Comparison of ENCODE assay signal across 13 cellular contexts in genomic region chr10:80185522-80186299, GRCh38. TPM values are rescaled to one million over a fixed set of nuclear protein-coding genes. Genes with fewer than 3 reads are reported as not detected.
DNase-seq lines count a peak whose midpoint lies in the region; ATAC-seq and TF ChIP-seq lines count a peak whose summit lies in the region.
"Had no signal": no experiment of that assay in that cellular context is flagged by ENCODE, and none has a peak within 500 bp of the region (broad histone marks: within the 10 kb centered on the region; RNA-seq: fewer than 3 reads in every experiment).

No MANE protein-coding gene starts in this region.

- no peak overlapping the region for H2BK120ac ChIP-seq in IMR-90 (ENCODE audit: low read depth, low read length)

- no peak for TF ChIP-seq CTCF in IMR-90 (conservative IDR thresholded peaks at IDR 0.05; ENCODE audit: low read depth, low read length)
- TF ChIP-seq CTCF in ascending aorta (IDR thresholded peaks at IDR 0.05) = no peak

- H3K79me1 ChIP-seq in IMR-90 (ENCODE audit: low read depth in 1 of 2, low read length in 2 of 2) = peaks cover 33 to 91% of the 10 kb centered on the region in 2 experiments

- no peak for TF ChIP-seq RAD21 in IMR-90 (IDR thresholded peaks at IDR 0.05; ENCODE audit: low read length)

- H3K36me3 ChIP-seq in BLaER1 = peaks cover 30% of the 10 kb centered on the region
- H3K36me3 ChIP-seq in IMR-90 (ENCODE audit: control insufficient read depth, insufficient read depth, low read length) = no peaks in the 10 kb centered on the region
- no peaks in the 10 kb centered on the region for H3K36me3 ChIP-seq in ascending aorta
- H3K36me3 ChIP-seq in naive thymus-derived CD4-positive, alpha-beta T cell (ENCODE audit: control insufficient read depth in 2 of 3, insufficient read depth in 3 of 3, low read length in 3 of 3) = no peaks in the 10 kb centered on the region

- H3K27ac Mint-ChIP-seq in naive thymus-derived CD4-positive, alpha-beta T cell = peak overlapping the region; percentile 65 to 98 (median 92)

- DNase-seq in IMR-90 (no peak), ascending aorta (ENCODE audit: low spot score in 2 of 2) (no peak), NCI-H82 treated with DMSO at 0.1 percent for 48 hours (lab: John Stamatoyannopoulos, UW; ENCODE audit: unreplicated experiment) (no peak)
- DNase-seq in naive thymus-derived CD4-positive, alpha-beta T cell = no peak
- DNase-seq: activated effector memory CD4-positive, alpha-beta T cell treated with Interleukin-2 at 50 U/mL for 16 hours; cortex of kidney; foreskin keratinocyte; MG63; nucleus accumbens had no signal

- peaks cover 72 to 94% (median 93%) of the 10 kb centered on the region in 7 donors for H3K4me1 Mint-ChIP-seq in naive thymus-derived CD4-positive, alpha-beta T cell

- peaks cover 55% of the 10 kb centered on the region for H3K9me1 ChIP-seq in IMR-90 (ENCODE audit: insufficient read depth, low read length)

- WGBS in IMR-90 (ENCODE audit: extremely low coverage in 2 of 2, insufficient read length in 1 of 2), 2 experiments = no CpG with 5 or more reads among the region's 5 CpGs

- POLR2A ChIA-PET in IMR-90 (lab: Charles Lee; ENCODE audit: unreplicated experiment) = no interaction called here
- POLR2A ChIA-PET in naive thymus-derived CD4-positive, alpha-beta T cell (lab: Charles Lee) = interaction anchor here (0.6 to 6.9 kb wide), 3 partner anchors 9 to 23 kb away, joined by 3 to 223 read pairs (median 23); partner anchors contain the start of gene ANXA11

- no peak overlapping the region for H3K4me3 ChIP-seq in BLaER1
- H3K4me3 ChIP-seq in IMR-90 (ENCODE audit: insufficient read depth, low read depth, low read length) = no peak overlapping the region
- H3K4me3 ChIP-seq in ascending aorta = no peak overlapping the region
- H3K4me3 ChIP-seq in naive thymus-derived CD4-positive, alpha-beta T cell (ENCODE audit: low read length) = no peak overlapping the region
- H3K4me3 ChIP-seq: MG63 had no signal

- CTCF ChIA-PET in IMR-90 (lab: Yijun Ruan, JAX) = no interaction called here
- CTCF ChIA-PET in naive thymus-derived CD4-positive, alpha-beta T cell (lab: Charles Lee) = interaction anchor here (1.0 to 1.7 kb wide), 3 partner anchors 35 to 41 kb away, joined by 3 to 11 read pairs (median 3); no protein-coding TSS in a partner anchor

- 0 out of 2 replicates have a peak overlapping the region, but pooled peaks have one; percentile 48 for H3K14ac ChIP-seq in IMR-90 (replicated peaks; ENCODE audit: low read depth, low read length)

- H2BK5ac ChIP-seq in IMR-90 (ENCODE audit: low read depth, low read length, poor library complexity, severe bottlenecking) = no peak overlapping the region

- no peak overlapping the region for H2BK20ac ChIP-seq in IMR-90 (ENCODE audit: low read depth, low read length)

- no peak overlapping the region for H3K18ac ChIP-seq in IMR-90 (ENCODE audit: low read depth, low read length)

- H3K23ac ChIP-seq in IMR-90 (ENCODE audit: low read depth, low read length) = no peak overlapping the region

- H3K9me3 Mint-ChIP-seq in naive thymus-derived CD4-positive, alpha-beta T cell = peaks cover 0 to 4% (median 0%) of the 10 kb centered on the region in 11 donors

- no peak overlapping the region for H2AK5ac ChIP-seq in IMR-90 (ENCODE audit: low read depth, low read length)

- H3K4me2 ChIP-seq in BLaER1 (peak overlapping the region; percentile 88), IMR-90 (ENCODE audit: low read depth, low read length) (no peak overlapping the region)

- H3K27ac ChIP-seq in BLaER1 (peak overlapping the region; percentile 64; the same call in 1 of the 2 replicates), IMR-90 (ENCODE audit: insufficient read depth, low read length) (no peak overlapping the region), ascending aorta (peak overlapping the region; percentile 39 to 57)
- H3K27ac ChIP-seq in naive thymus-derived CD4-positive, alpha-beta T cell (ENCODE audit: low read depth, low read length) = peak overlapping the region; percentile 84
- H3K27ac ChIP-seq: foreskin keratinocyte had no signal

- in situ Hi-C loops in IMR-90 (cut with MboI; ENCODE audit: low sequenced_read_pairs) = no loop called here

- no peak overlapping the region for H2AK9ac ChIP-seq in IMR-90 (replicated peaks; ENCODE audit: low read depth, low read length, poor library complexity)

- no peak overlapping the region for H2BK15ac ChIP-seq in IMR-90 (ENCODE audit: low read depth, low read length)

- dilution Hi-C loops in IMR-90 (cut with HindIII; ENCODE audit: low sequenced_read_pairs, unreplicated experiment) = no loop called here

- H2AFZ ChIP-seq in IMR-90 (replicated peaks; ENCODE audit: low read length, poor library complexity) = no peak overlapping the region

- no peaks in the 10 kb centered on the region for H3K27me3 Mint-ChIP-seq in naive thymus-derived CD4-positive, alpha-beta T cell

- peaks cover 0 to 15% (median 6%) of the 10 kb centered on the region in 5 donors for H3K36me3 Mint-ChIP-seq in naive thymus-derived CD4-positive, alpha-beta T cell

- H3K9ac ChIP-seq in BLaER1 = no peak overlapping the region
- H3K9ac ChIP-seq in IMR-90 (ENCODE audit: low read depth, low read length) = no peak overlapping the region

- no peak overlapping the region for H4K8ac ChIP-seq in IMR-90 (ENCODE audit: low read depth in 2 of 2, low read length in 2 of 2)

- H3K27me3 ChIP-seq in BLaER1 (no peaks in the 10 kb centered on the region), IMR-90 (ENCODE audit: control insufficient read depth, insufficient read depth, low read length) (no peaks in the 10 kb centered on the region), ascending aorta (no peaks in the 10 kb centered on the region)
- H3K27me3 ChIP-seq in naive thymus-derived CD4-positive, alpha-beta T cell (ENCODE audit: control insufficient read depth in 2 of 2, insufficient read depth in 2 of 2, low read length in 2 of 2) = no peaks in the 10 kb centered on the region
- H3K27me3 ChIP-seq: foreskin keratinocyte, MG63 had no signal

- H3K4me1 ChIP-seq in BLaER1 (peaks cover 67% of the 10 kb centered on the region), IMR-90 (ENCODE audit: control insufficient read depth, insufficient read depth, low read length) (peaks cover 20% of the 10 kb centered on the region), ascending aorta (peaks cover 19 to 46% of the 10 kb centered on the region in 2 donors)
- peaks cover 48 to 64% of the 10 kb centered on the region in 2 donors for H3K4me1 ChIP-seq in naive thymus-derived CD4-positive, alpha-beta T cell (ENCODE audit: control insufficient read depth in 2 of 2, insufficient read depth in 2 of 2, low read length in 2 of 2)
- H3K4me1 ChIP-seq: foreskin keratinocyte had no signal

- H4K20me1 ChIP-seq in BLaER1 (peaks cover 70% of the 10 kb centered on the region), IMR-90 (ENCODE audit: insufficient read depth, low read length) (peaks cover 89% of the 10 kb centered on the region)

- H3K4ac ChIP-seq in IMR-90 (ENCODE audit: low read depth, low read length) = no peak overlapping the region

- H4K5ac ChIP-seq in IMR-90 (ENCODE audit: low read depth, low read length) = no peak overlapping the region

- no peak overlapping the region for H4K91ac ChIP-seq in IMR-90 (ENCODE audit: insufficient read depth, low read depth, low read length)

- H3K4me3 Mint-ChIP-seq in naive thymus-derived CD4-positive, alpha-beta T cell = peak overlapping the region in 9 of 10 donors; percentile 38 to 95 (median 85)

- ATAC-seq in IMR-90 (ENCODE audit: low read depth) (no peak), GM18505 (IDR thresholded peaks at IDR 0.05; ENCODE audit: unreplicated experiment) (no peak), HG03432 (IDR thresholded peaks at IDR 0.05; ENCODE audit: unreplicated experiment) (no peak), GM18868 (IDR thresholded peaks at IDR 0.05; ENCODE audit: unreplicated experiment) (no peak)
- no peak for ATAC-seq in naive thymus-derived CD4-positive, alpha-beta T cell

- H3K9me3 ChIP-seq in BLaER1 (no peaks in the 10 kb centered on the region), IMR-90 (ENCODE audit: control insufficient read depth, insufficient read depth, low read length) (no peaks in the 10 kb centered on the region), ascending aorta (no peaks in the 10 kb centered on the region)
- no peaks in the 10 kb centered on the region for H3K9me3 ChIP-seq in naive thymus-derived CD4-positive, alpha-beta T cell (ENCODE audit: control insufficient read depth in 2 of 3, low read length in 3 of 3)
- H3K9me3 ChIP-seq: MG63 had no signal

- H3K56ac ChIP-seq in IMR-90 (ENCODE audit: extremely low read depth, insufficient read depth, low read length) = no peak overlapping the region

- BruUV-seq in IMR-90 (replicated peaks; lab: Mats Ljungman, UMichigan) = no TSS peak

- no peak for TF ChIP-seq POLR2A in IMR-90 (IDR thresholded peaks at IDR 0.05; ENCODE audit: low read depth, low read length)
- no peak for TF ChIP-seq POLR2A in GM18505 (IDR thresholded peaks at IDR 0.05; ENCODE audit: borderline replicate concordance, extremely low read depth, insufficient read depth, insufficient read length)

- intact Hi-C loops in IMR-90 (cut with micrococcal nuclease) = no loop called here
- intact Hi-C loops in ascending aorta (cut with DNase I) = no loop called here
- intact Hi-C loops in naive thymus-derived CD4-positive, alpha-beta T cell (cut with micrococcal nuclease) = loop anchor here (5.0 to 10.0 kb wide), 4 partner anchors 37 to 1883 kb away; partner anchors contain the start of gene ZMIZ1 (in 1 of the 2)

TF ChIP-seq in IMR-90, 13 proteins besides CTCF, POLR2A, EP300 and RAD21 (continues in another document):
- TF ChIP-seq FOS (IDR thresholded peaks at IDR 0.05; ENCODE audit: low read depth, low read length) = no peak
- no peak for TF ChIP-seq RFX5 (IDR thresholded peaks at IDR 0.05; ENCODE audit: low read depth, low read length)
- 0 out of 2 replicates have a peak, but pooled peaks have one; percentile 21 for TF ChIP-seq CEBPB (IDR thresholded peaks at IDR 0.05; ENCODE audit: low read depth, low read length)
- no peak for TF ChIP-seq MAFK (IDR thresholded peaks at IDR 0.05; ENCODE audit: low read depth, low read length)
- no peak for TF ChIP-seq MXI1 (IDR thresholded peaks at IDR 0.05; ENCODE audit: borderline replicate concordance, low read depth, low read length)
- no peak for TF ChIP-seq SMC3 (IDR thresholded peaks at IDR 0.05; ENCODE audit: low read depth, low read length)

RNA-seq across cellular contexts. Expression of gene ANXA11, which starts 19.6 kb away (rescaled TPM):
- total RNA-seq in IMR-90 (2012; rRNA removed) (39.4 and 40.8 TPM in 2 replicates), ascending aorta (237 TPM)
- polyA plus RNA-seq in IMR-90 (2012; rRNA removed) = 109 and 114 TPM in 2 replicates
- polyA plus RNA-seq in IMR-90 (2012; cell fraction: cytosol; rRNA removed) = 104 and 105 TPM in 2 replicates
- 86.2 and 114 TPM in 2 replicates for polyA plus RNA-seq in IMR-90 (2012; cell fraction: nucleus; rRNA removed; ENCODE audit: low replicate concordance)
- total RNA-seq in naive thymus-derived CD4-positive, alpha-beta T cell = 100 to 1,000 TPM; 189 to 247 (median 231) TPM
- 100 to 1,000 TPM; 212 to 278 TPM for polyA plus RNA-seq in naive thymus-derived CD4-positive, alpha-beta T cell

RNA-seq across cellular contexts. Expression of gene PLAC9, which starts 53.2 kb away (rescaled TPM):
- total RNA-seq in IMR-90 (2012; rRNA removed) (1.6 and 1.9 TPM in 2 replicates), ascending aorta (221 TPM)
- 12.2 and 15.6 TPM in 2 replicates for polyA plus RNA-seq in IMR-90 (2012; rRNA removed)
- 8.4 and 13.4 TPM in 2 replicates for polyA plus RNA-seq in IMR-90 (2012; cell fraction: cytosol; rRNA removed)
- polyA plus RNA-seq in IMR-90 (2012; cell fraction: nucleus; rRNA removed; ENCODE audit: low replicate concordance) = 2.1 and 3.1 TPM in 2 replicates
- not detected for total RNA-seq in naive thymus-derived CD4-positive, alpha-beta T cell
- polyA plus RNA-seq in naive thymus-derived CD4-positive, alpha-beta T cell = not detected
- total RNA-seq: foreskin keratinocyte had no signal
- polyA plus RNA-seq: foreskin keratinocyte had no signal

Comparison
In these comparisons a context has a peak if more than half of its experiments do, and no peak if none do; other contexts are left out.
1. RNA of gene PLAC9, which starts 53.2 kb away (total RNA-seq): 221 TPM in ascending aorta (single experiment); 1.6 to 1.9 TPM in IMR-90 and not detected in naive thymus-derived CD4-positive, alpha-beta T cell; every median in the first group is over 10 times any median in the second.
2. intact Hi-C loops: an anchor here in naive thymus-derived CD4-positive, alpha-beta T cell (5.0 to 10.0 kb wide); none called in IMR-90 and ascending aorta.